ENCODE assay signal across 8 cellular contexts in genomic region chr13:27792393-27793218, GRCh38. TPM values are rescaled to one million over a fixed set of nuclear protein-coding genes. Genes with fewer than 3 reads are reported as not detected.
DNase-seq lines count a peak whose midpoint lies in the region; ATAC-seq and TF ChIP-seq lines count a peak whose summit lies in the region.

Gene GSX1 (plus strand): TSS chr13:27792483. CDS start chr13:27792691, 208 bp downstream.

- H3K27ac ChIP-seq in Peyer's patch = no peak within 1 kb of the TSS
- no peak within 1 kb of the TSS for H3K27ac ChIP-seq in body of pancreas

- in situ Hi-C loops in GM13976 (cut with MboI; ENCODE audit: low sequenced_read_pairs, unreplicated experiment) = no loop called here

- TF ChIP-seq POLR2A in Peyer's patch (IDR thresholded peaks at IDR 0.05) = no peak
- TF ChIP-seq POLR2A in body of pancreas (IDR thresholded peaks at IDR 0.05) = no peak

- intact Hi-C loops in body of pancreas (cut with DNase I) = no loop called here

- H3K9me3 ChIP-seq in Peyer's patch (no peaks in the 10 kb centered on the region), body of pancreas (no peaks in the 10 kb centered on the region)

- ATAC-seq in body of pancreas = peak; percentile 94
- ATAC-seq in HG02852 (IDR thresholded peaks at IDR 0.05; ENCODE audit: unreplicated experiment) = no peak
- no peak for ATAC-seq in GM18909 (IDR thresholded peaks at IDR 0.05; ENCODE audit: poor library complexity, unreplicated experiment)

- peaks cover 0 to 35% (median 20%) of the 10 kb centered on the region in 4 donors for H3K4me1 ChIP-seq in Peyer's patch
- H3K4me1 ChIP-seq in body of pancreas = peaks cover 53% of the 10 kb centered on the region

- H3K36me3 ChIP-seq in Peyer's patch = no peaks in the 10 kb centered on the region
- no peaks in the 10 kb centered on the region for H3K36me3 ChIP-seq in body of pancreas (replicated peaks in 1 of 2; ENCODE audit: insufficient read depth in 1 of 2, low read depth in 2 of 2)

- H3K27me3 ChIP-seq in Peyer's patch (peaks cover 0 to 65% of the 10 kb centered on the region in 2 donors), body of pancreas (peaks cover 0 to 77% of the 10 kb centered on the region in 2 donors)

- H3K4me3 ChIP-seq in Peyer's patch (peak within 1 kb of the TSS in 3 of 4 donors; percentile 18 to 36 (median 34)), body of pancreas (peak within 1 kb of the TSS in 1 of 2 donors; percentile 6), skeletal muscle cell (ENCODE audit: low read depth, low read length) (peak within 1 kb of the TSS; percentile 25)

- TF ChIP-seq CTCF in GM13976 (IDR thresholded peaks at IDR 0.05; ENCODE audit: borderline replicate concordance, control extremely low read depth, extremely low read depth, insufficient read depth, missing control alignments) (no peak), Peyer's patch (IDR thresholded peaks at IDR 0.05) (no peak), body of pancreas (IDR thresholded peaks at IDR 0.05) (peak in 1 of 7 experiments; percentile 11)

- 2% methylated on average over 38 to 77 of the region's 87 CpGs for WGBS in body of pancreas, 2 donors

- DNase-seq in GM13976 (ENCODE audit: low spot score) (peak; percentile 72), Peyer's patch (peak in 2 of 3 donors; percentile 53 to 64), body of pancreas (peak; percentile 77 to 84 (median 80)), iPS-NIHi11 (ENCODE audit: low spot score) (peak; percentile 84), skeletal muscle cell (ENCODE audit: low read depth) (peak; percentile 25), NCI-H2107 treated with DMSO at 0.1 percent for 48 hours (lab: John Stamatoyannopoulos, UW; ENCODE audit: unreplicated experiment) (no peak)

RNA-seq across cellular contexts. Expression of gene GSX1, which starts in this region (rescaled TPM):
- total RNA-seq in Peyer's patch (not detected), body of pancreas (not detected)

Comparison
In these comparisons a context has a peak if more than half of its experiments do, and no peak if none do; other contexts are left out.
1. Peak in DNase-seq and H3K4me3 ChIP-seq in Peyer's patch; RNA of the gene not detected or under 1 TPM.
2. Peak in DNase-seq and ATAC-seq in body of pancreas; RNA of the gene not detected or under 1 TPM.